Comparison of ENCODE assay signal across 3 cellular contexts in the genomic region with DNA sequence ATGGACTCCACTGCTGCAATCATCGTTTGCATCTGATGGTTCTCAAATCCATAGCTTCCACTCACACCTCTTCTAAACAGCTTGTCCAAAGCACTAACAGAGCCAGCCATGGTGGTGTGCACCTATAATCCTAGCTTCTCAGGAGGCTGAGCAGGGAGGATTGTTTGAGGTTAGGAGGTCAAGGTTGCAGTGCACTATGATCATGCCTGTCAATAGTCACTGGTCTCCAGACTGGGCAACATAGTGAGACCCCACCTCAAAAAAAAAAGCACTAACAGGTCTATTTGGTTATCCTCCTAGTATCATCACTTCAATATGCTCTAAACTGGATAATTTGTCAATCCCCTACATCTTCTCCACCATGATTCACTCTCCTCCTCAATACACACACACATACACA.
TF ChIP-seq lines count a peak whose summit lies in the region.

No MANE protein-coding gene starts in this region.

TF ChIP-seq in WTC11, 78 proteins besides CTCF, POLR2A, EP300 and RAD21:
- TF ChIP-seq JUN (CRISPR knock-in tag; IDR thresholded peaks at IDR 0.05) (no peak), ZNF121 (CRISPR knock-in tag; IDR thresholded peaks at IDR 0.05) (peak; percentile 93)

TF ChIP-seq in K562, 482 proteins besides CTCF, POLR2A, EP300 and RAD21:
- TF ChIP-seq GTF2E2 (tag; IDR thresholded peaks at IDR 0.05) (no peak), ZNF121 (CRISPR knock-in tag; conservative IDR thresholded peaks at IDR 0.05) (0 out of 2 replicates have a peak, but pooled peaks have one; percentile 32)

TF ChIP-seq in H1, 55 proteins besides CTCF, POLR2A, EP300 and RAD21:
- no peak for TF ChIP-seq PHF8 (conservative IDR thresholded peaks at IDR 0.05; ENCODE audit: low read depth, low read length)
- TF ChIP-seq ASH2L (IDR thresholded peaks at IDR 0.05; ENCODE audit: low read length) = no peak
- TF ChIP-seq JUN (IDR thresholded peaks at IDR 0.05; ENCODE audit: low read depth, low read length) = no peak
- no peak for TF ChIP-seq TAF7 (optimal IDR thresholded peaks at IDR 0.05; ENCODE audit: borderline replicate concordance, low read depth, low read length)
- no peak for TF ChIP-seq NANOG (IDR thresholded peaks at IDR 0.05; ENCODE audit: insufficient read depth, low read depth, low read length, poor library complexity, severe bottlenecking)
- TF ChIP-seq HDAC2 (IDR thresholded peaks at IDR 0.05; ENCODE audit: borderline replicate concordance in 1 of 2, low read depth in 2 of 2, low read length in 2 of 2) = no peak
TF ChIP-seq in H1: peak in this region for 0.
